In the genomic region with DNA sequence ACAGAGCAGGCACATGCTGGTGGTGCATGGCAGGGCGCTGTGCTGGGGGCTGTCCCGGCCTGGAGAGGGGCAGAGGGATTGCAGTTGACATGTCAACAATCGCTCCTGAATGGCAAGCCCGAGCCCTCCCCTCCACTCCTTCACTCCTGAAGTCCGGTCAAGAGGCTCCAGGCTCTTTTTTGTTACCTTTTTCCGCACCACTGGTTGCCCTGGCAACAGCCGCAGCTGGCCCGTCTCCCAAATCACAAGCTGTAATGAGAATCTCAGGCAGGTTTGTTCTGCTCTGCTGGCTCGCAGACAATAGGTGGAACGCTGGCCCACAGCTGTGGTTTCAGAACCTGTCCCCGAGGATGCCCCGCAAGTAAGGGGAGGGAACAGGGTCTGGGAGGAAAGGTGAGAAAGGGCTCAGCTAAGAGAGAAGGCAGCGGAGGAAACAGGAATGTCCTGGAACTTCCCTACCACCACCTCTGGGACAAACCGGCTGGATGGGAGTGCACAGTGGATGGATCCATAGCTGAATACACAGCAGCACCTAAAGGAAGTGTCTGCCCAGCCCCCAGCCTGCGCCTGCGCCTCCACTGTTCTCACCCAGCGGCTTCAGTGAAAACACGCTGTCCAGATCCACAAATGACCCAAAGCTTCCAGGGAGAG, we compare ENCODE assay signal across 8 cellular contexts. TPM values are rescaled to one million over a fixed set of nuclear protein-coding genes. Genes with fewer than 3 reads are reported as not detected.
DNase-seq lines count a peak whose midpoint lies in the region; ATAC-seq and TF ChIP-seq lines count a peak whose summit lies in the region.

No MANE protein-coding gene starts in this region.

- no peaks in the 10 kb centered on the region for H3K36me3 Mint-ChIP-seq in T-helper 2 cell treated with Interferon-gamma antibody and Interleukin-4, amounts not matched to agents 5 μg/mL and 100 μg/mL, for 36 hours (ENCODE audit: low read depth)

- no peak overlapping the region for H3K27ac Mint-ChIP-seq in T-helper 2 cell treated with Interferon-gamma antibody and Interleukin-4, amounts not matched to agents 5 μg/mL and 100 μg/mL, for 36 hours

- H3K4me1 Mint-ChIP-seq in T-helper 2 cell treated with Interferon-gamma antibody and Interleukin-4, amounts not matched to agents 5 μg/mL and 100 μg/mL, for 36 hours (ENCODE audit: low read depth), result no peaks in the 10 kb centered on the region

- TF ChIP-seq CTCF in epithelial cell of proximal tubule (conservative IDR thresholded peaks at IDR 0.05; ENCODE audit: low read depth, low read length), result no peak

- no peak overlapping the region for H3K4me3 Mint-ChIP-seq in T-helper 2 cell treated with Interferon-gamma antibody and Interleukin-4, amounts not matched to agents 5 μg/mL and 100 μg/mL, for 36 hours

- no peak overlapping the region for H3K4me3 ChIP-seq in epithelial cell of proximal tubule (ENCODE audit: low read depth, low read length)

- DNase-seq in DMS53 treated with DMSO at 0.1 percent for 48 hours (lab: John Stamatoyannopoulos, UW; ENCODE audit: unreplicated experiment) (peak; percentile 99), NCI-H2171 treated with DMSO at 0.1 percent for 48 hours (lab: John Stamatoyannopoulos, UW) (peak; percentile 81), epithelial cell of proximal tubule (ENCODE audit: low read depth) (peak; percentile 78), renal cortical epithelial cell (ENCODE audit: low read depth) (peak; percentile 98), superior temporal gyrus (ENCODE audit: extremely low spot score) (no peak), HPDE6-E6E7 (ENCODE audit: extremely low spot score) (no peak)
- DNase-seq in T-helper 2 cell treated with Interferon-gamma antibody and Interleukin-4, amounts not matched to agents 5 μg/mL and 100 μg/mL, for 36 hours (ENCODE audit: low spot score), result no peak

- peaks cover 12% of the 10 kb centered on the region for H3K27me3 Mint-ChIP-seq in T-helper 2 cell treated with Interferon-gamma antibody and Interleukin-4, amounts not matched to agents 5 μg/mL and 100 μg/mL, for 36 hours (ENCODE audit: low read depth)

- H3K9me3 Mint-ChIP-seq in T-helper 2 cell treated with Interferon-gamma antibody and Interleukin-4, amounts not matched to agents 5 μg/mL and 100 μg/mL, for 36 hours, result no peaks in the 10 kb centered on the region

- ATAC-seq in HG02798 (IDR thresholded peaks at IDR 0.05; ENCODE audit: poor library complexity, unreplicated experiment), result peak; percentile 31

RNA-seq across cellular contexts. Expression of a gene that starts 58.9 kb away (rescaled TPM):
- total RNA-seq in epithelial cell of proximal tubule (not detected in 2 replicates), renal cortical epithelial cell (not detected in 2 replicates)

Comparison
In these comparisons a context has a peak if more than half of its experiments do, and no peak if none do; other contexts are left out.
1. DNase-seq: peak in DMS53 treated with DMSO at 0.1 percent for 48 hours (single experiment), NCI-H2171 treated with DMSO at 0.1 percent for 48 hours (single experiment), epithelial cell of proximal tubule (single experiment) and renal cortical epithelial cell (single experiment); none in superior temporal gyrus (single experiment), HPDE6-E6E7 (single experiment) and T-helper 2 cell treated with Interferon-gamma antibody and Interleukin-4, amounts not matched to agents 5 μg/mL and 100 μg/mL, for 36 hours (single experiment).